Comparison of ENCODE assay signal across 1 cellular context in the genomic region with DNA sequence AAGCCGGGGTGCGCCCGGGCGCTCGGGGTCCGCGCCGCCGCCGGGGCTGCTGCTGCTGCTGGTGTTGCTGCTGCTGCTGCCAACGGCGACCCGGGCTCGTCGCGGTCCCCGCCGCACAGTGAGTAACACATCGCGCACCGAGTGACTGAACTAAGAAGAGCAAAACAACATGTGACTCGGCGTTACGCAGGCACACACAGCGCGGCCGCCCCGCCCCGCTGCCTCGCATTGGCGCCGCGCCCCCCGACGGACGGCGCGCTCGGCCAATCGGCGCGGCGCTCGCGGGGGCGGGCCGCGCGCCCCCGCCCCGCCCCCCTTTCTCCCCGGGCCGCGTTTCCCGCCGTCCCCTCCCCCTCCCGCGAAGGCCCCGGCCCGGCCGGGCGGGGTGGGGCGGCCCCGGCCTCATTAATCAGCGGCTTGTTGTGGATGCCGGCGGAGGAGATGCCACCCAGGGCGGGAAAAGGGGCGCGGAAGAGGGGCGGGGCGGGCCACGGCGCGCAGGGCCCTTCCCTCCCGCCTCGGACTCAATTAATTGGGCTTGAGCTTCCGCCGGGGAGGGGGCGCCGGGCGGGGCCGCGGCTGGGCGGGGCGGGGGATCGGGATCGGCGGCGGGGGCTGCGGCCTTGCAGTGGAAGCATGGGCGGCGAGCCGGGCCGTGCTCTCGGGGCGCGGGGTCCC.
TF ChIP-seq lines count a peak whose summit lies in the region.

A gene with protein sequence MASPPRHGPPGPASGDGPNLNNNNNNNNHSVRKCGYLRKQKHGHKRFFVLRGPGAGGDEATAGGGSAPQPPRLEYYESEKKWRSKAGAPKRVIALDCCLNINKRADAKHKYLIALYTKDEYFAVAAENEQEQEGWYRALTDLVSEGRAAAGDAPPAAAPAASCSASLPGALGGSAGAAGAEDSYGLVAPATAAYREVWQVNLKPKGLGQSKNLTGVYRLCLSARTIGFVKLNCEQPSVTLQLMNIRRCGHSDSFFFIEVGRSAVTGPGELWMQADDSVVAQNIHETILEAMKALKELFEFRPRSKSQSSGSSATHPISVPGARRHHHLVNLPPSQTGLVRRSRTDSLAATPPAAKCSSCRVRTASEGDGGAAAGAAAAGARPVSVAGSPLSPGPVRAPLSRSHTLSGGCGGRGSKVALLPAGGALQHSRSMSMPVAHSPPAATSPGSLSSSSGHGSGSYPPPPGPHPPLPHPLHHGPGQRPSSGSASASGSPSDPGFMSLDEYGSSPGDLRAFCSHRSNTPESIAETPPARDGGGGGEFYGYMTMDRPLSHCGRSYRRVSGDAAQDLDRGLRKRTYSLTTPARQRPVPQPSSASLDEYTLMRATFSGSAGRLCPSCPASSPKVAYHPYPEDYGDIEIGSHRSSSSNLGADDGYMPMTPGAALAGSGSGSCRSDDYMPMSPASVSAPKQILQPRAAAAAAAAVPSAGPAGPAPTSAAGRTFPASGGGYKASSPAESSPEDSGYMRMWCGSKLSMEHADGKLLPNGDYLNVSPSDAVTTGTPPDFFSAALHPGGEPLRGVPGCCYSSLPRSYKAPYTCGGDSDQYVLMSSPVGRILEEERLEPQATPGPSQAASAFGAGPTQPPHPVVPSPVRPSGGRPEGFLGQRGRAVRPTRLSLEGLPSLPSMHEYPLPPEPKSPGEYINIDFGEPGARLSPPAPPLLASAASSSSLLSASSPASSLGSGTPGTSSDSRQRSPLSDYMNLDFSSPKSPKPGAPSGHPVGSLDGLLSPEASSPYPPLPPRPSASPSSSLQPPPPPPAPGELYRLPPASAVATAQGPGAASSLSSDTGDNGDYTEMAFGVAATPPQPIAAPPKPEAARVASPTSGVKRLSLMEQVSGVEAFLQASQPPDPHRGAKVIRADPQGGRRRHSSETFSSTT (N-terminal part only) (minus strand): TSS at position 127 of the 678 bp plus-strand sequence. CDS start 530 bp downstream, outside the sequence.

TF ChIP-seq in SK-N-SH, 30 proteins besides CTCF, POLR2A, EP300 and RAD21 (continued from another document):
- peak; percentile 16; the same call in 1 of the 2 replicates for TF ChIP-seq REST (IDR thresholded peaks at IDR 0.05; ENCODE audit: low read depth, low read length)
- peak; percentile 72; the same call in 1 of the 2 replicates for TF ChIP-seq SIN3A (IDR thresholded peaks at IDR 0.05; ENCODE audit: borderline replicate concordance, low read depth, low read length)
- TF ChIP-seq PBX3 (IDR thresholded peaks at IDR 0.05), result peak; percentile 95
- no peak for TF ChIP-seq NRF1 (IDR thresholded peaks at IDR 0.05; ENCODE audit: low read depth, low read length)
- TF ChIP-seq CHD2 (IDR thresholded peaks at IDR 0.05; ENCODE audit: low read length, partially characterized antibody), result peak; percentile 82
- no peak for TF ChIP-seq SMC3 (IDR thresholded peaks at IDR 0.05; ENCODE audit: low read depth, low read length)
- TF ChIP-seq FOXJ3 (CRISPR knock-in tag; IDR thresholded peaks at IDR 0.05), result peak; percentile 57
- TF ChIP-seq USF1 (IDR thresholded peaks at IDR 0.05; ENCODE audit: borderline replicate concordance, low read depth), result peak; percentile 83; the same call in 1 of the 2 replicates
- no peak for TF ChIP-seq NFIC (IDR thresholded peaks at IDR 0.05; ENCODE audit: borderline replicate concordance)
- TF ChIP-seq, protein P1, sequence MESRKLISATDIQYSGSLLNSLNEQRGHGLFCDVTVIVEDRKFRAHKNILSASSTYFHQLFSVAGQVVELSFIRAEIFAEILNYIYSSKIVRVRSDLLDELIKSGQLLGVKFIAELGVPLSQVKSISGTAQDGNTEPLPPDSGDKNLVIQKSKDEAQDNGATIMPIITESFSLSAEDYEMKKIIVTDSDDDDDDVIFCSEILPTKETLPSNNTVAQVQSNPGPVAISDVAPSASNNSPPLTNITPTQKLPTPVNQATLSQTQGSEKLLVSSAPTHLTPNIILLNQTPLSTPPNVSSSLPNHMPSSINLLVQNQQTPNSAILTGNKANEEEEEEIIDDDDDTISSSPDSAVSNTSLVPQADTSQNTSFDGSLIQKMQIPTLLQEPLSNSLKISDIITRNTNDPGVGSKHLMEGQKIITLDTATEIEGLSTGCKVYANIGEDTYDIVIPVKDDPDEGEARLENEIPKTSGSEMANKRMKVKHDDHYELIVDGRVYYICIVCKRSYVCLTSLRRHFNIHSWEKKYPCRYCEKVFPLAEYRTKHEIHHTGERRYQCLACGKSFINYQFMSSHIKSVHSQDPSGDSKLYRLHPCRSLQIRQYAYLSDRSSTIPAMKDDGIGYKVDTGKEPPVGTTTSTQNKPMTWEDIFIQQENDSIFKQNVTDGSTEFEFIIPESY (IDR thresholded peaks at IDR 0.05; ENCODE audit: borderline replicate concordance, low read depth), result peak; percentile 15; the same call in 1 of the 2 replicates
- TF ChIP-seq MXI1 (IDR thresholded peaks at IDR 0.05; ENCODE audit: low read depth, low read length), result peak; percentile 94
- TF ChIP-seq JUND (IDR thresholded peaks at IDR 0.05), result peak; percentile 30; the same call in 1 of the 2 replicates
- peak; percentile 90 for TF ChIP-seq MAX (IDR thresholded peaks at IDR 0.05; ENCODE audit: low read depth)
- peak; percentile 97 for TF ChIP-seq TAF1 (IDR thresholded peaks at IDR 0.05; ENCODE audit: borderline replicate concordance, low read depth, low read length)
- no peak for TF ChIP-seq USF2 (IDR thresholded peaks at IDR 0.05; ENCODE audit: borderline replicate concordance, low read depth, low read length)
- no peak for TF ChIP-seq FOSL2 (IDR thresholded peaks at IDR 0.05; ENCODE audit: borderline replicate concordance, low read depth)
- TF ChIP-seq IRF3 (IDR thresholded peaks at IDR 0.05; ENCODE audit: low read depth, low read length), result peak; percentile 44
- peak; percentile 98 for TF ChIP-seq POLR2AphosphoS5 (IDR thresholded peaks at IDR 0.05; ENCODE audit: low read depth, low read length)
